Comparison of ENCODE assay signal across 14 cellular contexts in the genomic region with DNA sequence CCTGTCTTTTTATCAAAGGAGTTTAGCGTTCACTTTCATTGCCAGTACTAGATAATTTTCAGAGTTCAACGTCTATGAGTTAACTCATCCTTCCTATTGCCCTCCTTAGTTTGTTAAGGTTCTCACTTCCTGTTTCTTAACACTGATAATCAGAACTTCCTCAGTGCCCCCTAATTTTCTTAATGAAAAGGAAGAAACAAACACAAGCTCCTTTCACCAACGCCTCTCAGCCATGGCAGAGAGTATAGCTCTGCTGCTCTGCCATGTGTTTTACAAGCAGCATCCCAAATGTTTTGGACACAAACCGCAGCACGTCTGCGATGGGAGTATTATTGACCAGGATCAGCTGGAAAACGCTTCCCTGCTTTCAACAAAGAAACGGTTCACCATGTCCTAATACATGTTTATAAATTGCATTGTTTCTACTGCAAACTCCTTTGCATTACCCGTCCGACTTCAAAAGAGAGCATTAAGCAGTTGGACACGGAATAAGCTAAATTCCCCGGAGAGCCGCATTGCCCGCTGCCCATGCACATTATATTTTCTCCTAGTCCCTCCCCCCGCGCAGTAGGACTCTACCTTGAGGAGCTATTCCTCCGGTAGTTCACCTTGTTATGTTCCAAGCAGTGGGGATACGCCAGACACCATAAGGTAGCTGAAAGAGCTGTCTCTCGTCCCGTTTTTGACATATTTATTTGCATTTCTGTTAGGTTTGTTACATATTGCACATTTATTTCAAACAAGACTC. TPM values are rescaled to one million over a fixed set of nuclear protein-coding genes. Genes with fewer than 3 reads are reported as not detected.
DNase-seq lines count a peak whose midpoint lies in the region; ATAC-seq and TF ChIP-seq lines count a peak whose summit lies in the region.
"Had no signal": no experiment of that assay in that cellular context is flagged by ENCODE, and none has a peak within 500 bp of the region (broad histone marks: within the 10 kb centered on the region; RNA-seq: fewer than 3 reads in every experiment).

No MANE protein-coding gene starts in this region.

- dilution Hi-C loops in mammary epithelial cell (cut with HindIII; ENCODE audit: low sequenced_read_pairs) = loop anchor here (5.0 kb wide), 1 partner anchor 84 kb away; no protein-coding TSS in a partner anchor

- H3K4me3 ChIP-seq in cardiac muscle cell (peak overlapping the region; percentile 8), iPS-18c (ENCODE audit: insufficient read depth, low read depth, low read length) (peak overlapping the region; percentile 59), left lung (no peak overlapping the region), mammary epithelial cell (replicated peaks in 1 of 3; ENCODE audit: insufficient read depth in 1 of 3, low read depth in 2 of 3, low read length in 3 of 3) (no peak overlapping the region)
- H3K4me3 ChIP-seq: GM23248, K562 had no signal

- H3K9me3 ChIP-seq in cardiac muscle cell (ENCODE audit: low read depth) (no peaks in the 10 kb centered on the region), iPS-18c (ENCODE audit: control insufficient read depth, insufficient read depth, low read length) (no peaks in the 10 kb centered on the region), left lung (no peaks in the 10 kb centered on the region), mammary epithelial cell (replicated peaks; ENCODE audit: insufficient read depth, low read length) (no peaks in the 10 kb centered on the region)

- no peak overlapping the region for H3K9ac ChIP-seq in mammary epithelial cell (ENCODE audit: insufficient read depth, low read length)
- H3K9ac ChIP-seq: GM23248 had no signal

- H3K4me2 ChIP-seq in mammary epithelial cell (ENCODE audit: insufficient read depth, low read depth, low read length) = no peak overlapping the region

- H3K79me2 ChIP-seq in mammary epithelial cell (ENCODE audit: insufficient read depth, low read length) = no peaks in the 10 kb centered on the region

- H3K27me3 ChIP-seq in cardiac muscle cell = peaks cover 19% of the 10 kb centered on the region
- H3K27me3 ChIP-seq in left lung = peaks cover 0 to 23% of the 10 kb centered on the region in 2 donors
- peaks cover 14% of the 10 kb centered on the region for H3K27me3 ChIP-seq in mammary epithelial cell (ENCODE audit: insufficient read depth, low read length)

- intact Hi-C loops in left ventricle myocardium superior (cut with micrococcal nuclease) (no loop called here), left lung (cut with DNase I) (no loop called here), mammary epithelial cell (cut with micrococcal nuclease) (loop anchor here (5.0 kb wide), 1 partner anchor 176 kb away; no protein-coding TSS in a partner anchor)

- no peak overlapping the region for H2AFZ ChIP-seq in mammary epithelial cell (ENCODE audit: low read depth, low read length)
- H2AFZ ChIP-seq: GM23248 had no signal

- H3K36me3 ChIP-seq in cardiac muscle cell (no peaks in the 10 kb centered on the region), left lung (no peaks in the 10 kb centered on the region), mammary epithelial cell (ENCODE audit: insufficient read depth, low read length) (no peaks in the 10 kb centered on the region)

- 16% methylated on average over 19 of the region's 20 CpGs for WGBS in mammary epithelial cell (ENCODE audit: low coverage, missing lambda C conversion rate)

- ATAC-seq in left ventricle myocardium superior (no peak), left lung (no peak)
- ATAC-seq: K562 had no signal

- H3K27ac ChIP-seq in cardiac muscle cell (no peak overlapping the region), left lung (no peak overlapping the region), mammary epithelial cell (ENCODE audit: insufficient read depth, low read depth, low read length) (no peak overlapping the region)
- H3K27ac ChIP-seq: GM23248 had no signal

- in situ Hi-C loops in mammary epithelial cell (cut with MboI; ENCODE audit: low sequenced_read_pairs in 2 of 2) = loop anchor here in 1 of 2 donors (25.0 kb wide), 1 partner anchor 191 kb away; no protein-coding TSS in a partner anchor

- no TSS peak for BruUV-seq in mammary epithelial cell (replicated peaks; lab: Mats Ljungman, UMichigan)

- no peaks in the 10 kb centered on the region for H4K20me1 ChIP-seq in mammary epithelial cell (ENCODE audit: insufficient read depth, low read length)

- DNase-seq in cardiac muscle cell (ENCODE audit: low read depth in 1 of 2, low spot score in 1 of 2) (peak in 1 of 2 donors; percentile 13), left ventricle myocardium superior (no peak), SHP77 treated with DMSO at 0.1 percent for 48 hours (lab: John Stamatoyannopoulos, UW) (peak; percentile 62), left lung (no peak), mammary epithelial cell (no peak), germinal center (ENCODE audit: low spot score) (no peak), T1000 (lab: John Stamatoyannopoulos, UW) (no peak)
- DNase-seq: activated CD4-positive, alpha-beta T cell treated with anti-CD3 and anti-CD28 coated beads, Interleukin-2, amount 50 U/mL, for 4 hours; GF-D8 had no signal

- TF ChIP-seq CTCF in cardiac muscle cell (IDR thresholded peaks at IDR 0.05; ENCODE audit: low read depth, low read length) (no peak), left lung (IDR thresholded peaks at IDR 0.05) (no peak), mammary epithelial cell (conservative IDR thresholded peaks at IDR 0.05 in 1 of 2, IDR thresholded peaks at IDR 0.05 in 1 of 2; ENCODE audit: extremely low read depth in 1 of 2, insufficient read depth in 1 of 2, low read depth in 1 of 2, low read length in 2 of 2) (no peak)

- H3K4me1 ChIP-seq in cardiac muscle cell (ENCODE audit: low read depth) = no peaks in the 10 kb centered on the region
- H3K4me1 ChIP-seq in left lung = no peaks in the 10 kb centered on the region
- no peaks in the 10 kb centered on the region for H3K4me1 ChIP-seq in mammary epithelial cell (ENCODE audit: insufficient read depth, low read length)

- CTCF ChIA-PET in mammary epithelial cell (lab: Charles Lee; ENCODE audit: low non-redundant PET) = no interaction called here

RNA-seq across cellular contexts. Expression of a gene that starts 0.6 kb away (rescaled TPM):
- total RNA-seq in cardiac muscle cell (0.35 TPM in 1 of 2 replicates, not detected in the other), left ventricle myocardium superior (not detected), left lung (not detected), mammary epithelial cell (not detected)
- polyA plus RNA-seq in cardiac muscle cell (not detected in 2 replicates), mammary epithelial cell (not detected)
- not detected for polyA minus RNA-seq in mammary epithelial cell
- total RNA-seq: GM23248, liver, posterior vena cava had no signal
- polyA plus RNA-seq: GM23248, K562, liver had no signal

Comparison
In these comparisons a context has a peak if more than half of its experiments do, and no peak if none do; other contexts are left out.
1. H3K4me3 ChIP-seq: peak in cardiac muscle cell (single experiment) and iPS-18c (single experiment); none in left lung (0 of 2) and mammary epithelial cell (0 of 3).